Comparison of ENCODE assay signal across 8 cellular contexts in the genomic region with DNA sequence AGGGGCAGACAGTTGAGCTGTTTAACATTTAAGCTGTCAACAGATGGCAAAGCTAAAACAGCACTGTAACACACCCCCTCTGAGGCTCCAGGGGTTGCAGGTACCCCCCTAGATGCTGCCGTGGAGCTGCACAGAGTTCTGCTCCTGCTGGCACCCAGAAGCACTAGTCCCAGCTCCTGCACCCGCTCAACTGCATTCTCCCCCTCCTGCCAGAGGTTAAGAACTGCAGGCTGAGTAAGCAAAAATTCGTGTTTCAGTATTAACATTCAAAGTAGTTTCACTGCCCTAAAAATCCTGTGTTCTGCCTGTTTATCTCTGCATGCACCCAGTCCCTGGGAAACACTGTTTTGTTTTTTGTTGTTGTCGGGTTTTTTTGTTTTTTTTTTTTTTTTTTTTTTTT.
DNase-seq lines count a peak whose midpoint lies in the region; ATAC-seq and TF ChIP-seq lines count a peak whose summit lies in the region.

No MANE protein-coding gene starts in this region.

- H3K27me3 ChIP-seq in heart right ventricle = no peaks in the 10 kb centered on the region

- H3K9me3 ChIP-seq in heart right ventricle = peaks cover 0 to 10% (median 0%) of the 10 kb centered on the region in 11 donors

- POLR2A ChIA-PET in RWPE1 (lab: Yijun Ruan, JAX; ENCODE audit: low non-redundant PET) = no interaction called here

- TF ChIP-seq CTCF in RWPE1 (conservative IDR thresholded peaks at IDR 0.05; ENCODE audit: low read depth) (no peak), heart right ventricle (IDR thresholded peaks at IDR 0.05) (peak in 1 of 9 donors; percentile 11)

- H3K4me3 ChIP-seq in heart right ventricle = no peak overlapping the region

- 15 to 18% methylated on average over 4 of the region's 4 CpGs for WGBS in heart right ventricle, 2 donors

- intact Hi-C loops in heart right ventricle (cut with DNase I) = no loop called here

- H3K36me3 ChIP-seq in heart right ventricle = no peaks in the 10 kb centered on the region

- H3K4me1 ChIP-seq in heart right ventricle = no peaks in the 10 kb centered on the region

- CTCF ChIA-PET in RWPE1 (lab: Yijun Ruan, JAX) = no interaction called here

- peak; percentile 88 for ATAC-seq in GM19395 (IDR thresholded peaks at IDR 0.05; ENCODE audit: unreplicated experiment)
- peak; percentile 89 for ATAC-seq in HG03175 (IDR thresholded peaks at IDR 0.05; ENCODE audit: unreplicated experiment)
- ATAC-seq in heart right ventricle = no peak

- DNase-seq in GM03348 (ENCODE audit: low spot score) (peak; percentile 12), RWPE1 (ENCODE audit: low spot score) (peak; percentile 1), islet precursor cell (peak; percentile 72), heart right ventricle (no peak)
- no peak for DNase-seq in stimulated activated CD4-positive, alpha-beta T cell treated with anti-CD3 and anti-CD28 coated beads, Interleukin-15, amount 100 ng/mL, for 24 hours
- no peak for DNase-seq in central memory CD4-positive, alpha-beta T cell

- H3K27ac ChIP-seq in RWPE1 = no peak overlapping the region
- H3K27ac ChIP-seq in heart right ventricle = no peak overlapping the region

Comparison
In these comparisons a context has a peak if more than half of its experiments do, and no peak if none do; other contexts are left out.
1. DNase-seq: peak in GM03348 (single experiment), RWPE1 (single experiment) and islet precursor cell (single experiment); none in stimulated activated CD4-positive, alpha-beta T cell treated with anti-CD3 and anti-CD28 coated beads, Interleukin-15, amount 100 ng/mL, for 24 hours (single experiment), central memory CD4-positive, alpha-beta T cell (single experiment) and heart right ventricle (0 of 2).
2. ATAC-seq: peak in GM19395 (single experiment) and HG03175 (single experiment); none in heart right ventricle (0 of 8).